In genomic region chr10:24196426-24197039, GRCh38 we compare ENCODE assay signal across 8 cellular contexts. TPM values are rescaled to one million over a fixed set of nuclear protein-coding genes. Genes with fewer than 3 reads are reported as not detected.
A peak's percentile ranks its signal among the peaks of the same experiment; 100 is the strongest.
DNase-seq lines count a peak whose midpoint lies in the region; ATAC-seq lines count a peak whose summit lies in the region.

No MANE protein-coding gene starts in this region.

- intact Hi-C loops in aorta (cut with DNase I), result loop anchor here (5.0 to 10.0 kb wide), 3 partner anchors 166 to 318 kb away; no protein-coding TSS in a partner anchor

- H3K36me3 ChIP-seq in trophoblast cell (ENCODE audit: control insufficient read depth in 1 of 2, insufficient read depth in 2 of 2, low read length in 2 of 2) (no peaks in the 10 kb centered on the region), aorta (ENCODE audit: control insufficient read depth in 1 of 2, insufficient read depth in 2 of 2, low read length in 1 of 2) (no peaks in the 10 kb centered on the region)

- H3K4me1 ChIP-seq in trophoblast cell (ENCODE audit: control insufficient read depth in 1 of 2, insufficient read depth in 2 of 2, low read length in 2 of 2) (no peaks in the 10 kb centered on the region), aorta (ENCODE audit: control insufficient read depth in 1 of 2, insufficient read depth in 2 of 2, low read length in 2 of 2) (no peaks in the 10 kb centered on the region)

- no CpG with 5 or more reads among the region's 11 CpGs for WGBS in trophoblast cell (ENCODE audit: extremely low coverage, insufficient coverage, insufficient read length)
- 24 to 25% methylated on average over 11 of the region's 11 CpGs for WGBS in aorta, 2 donors

- H3K27me3 ChIP-seq in trophoblast cell (ENCODE audit: insufficient read depth, low read length) (no peaks in the 10 kb centered on the region), aorta (ENCODE audit: control insufficient read depth in 1 of 2, insufficient read depth in 2 of 2, low read length in 1 of 2) (no peaks in the 10 kb centered on the region)

- H3K79me2 ChIP-seq in trophoblast cell (ENCODE audit: control insufficient read depth, insufficient read depth, low read length, poor library complexity), result no peaks in the 10 kb centered on the region

- no peak overlapping the region for H3K4ac ChIP-seq in trophoblast cell (ENCODE audit: low read depth, low read length)

- H3K4me3 ChIP-seq in trophoblast cell (ENCODE audit: low read depth, low read length) (no peak overlapping the region), aorta (ENCODE audit: low read length in 2 of 2) (no peak overlapping the region)

- H2AK5ac ChIP-seq in trophoblast cell (ENCODE audit: low read length), result no peak overlapping the region

- H3K4me2 ChIP-seq in trophoblast cell (ENCODE audit: low read length), result no peak overlapping the region

- H3K9me3 ChIP-seq in trophoblast cell (ENCODE audit: insufficient read depth, low read depth, low read length) (peaks cover 2% of the 10 kb centered on the region), aorta (ENCODE audit: control insufficient read depth, low read length) (no peaks in the 10 kb centered on the region)

- H4K12ac ChIP-seq in trophoblast cell (ENCODE audit: low read depth, low read length), result no peak overlapping the region

- no peak overlapping the region for H2BK5ac ChIP-seq in trophoblast cell (ENCODE audit: low read depth, low read length, poor library complexity)

- no peak overlapping the region for H3K9ac ChIP-seq in trophoblast cell (ENCODE audit: low read length)

- ATAC-seq in GM19455 (IDR thresholded peaks at IDR 0.05; ENCODE audit: unreplicated experiment) (peak; percentile 86), HG03575 (IDR thresholded peaks at IDR 0.05; ENCODE audit: extremely low read depth, insufficient number of reproducible peaks, low FRiP score, unreplicated experiment) (peak; percentile 68), aorta (ENCODE audit: low FRiP score) (peak; percentile 83)

- H4K91ac ChIP-seq in trophoblast cell (ENCODE audit: low read depth, low read length), result no peak overlapping the region

- no peaks in the 10 kb centered on the region for H3K79me1 ChIP-seq in trophoblast cell (ENCODE audit: low read length)

- no peak overlapping the region for H3K14ac ChIP-seq in trophoblast cell (ENCODE audit: low read length)

- no peak overlapping the region for H3K23ac ChIP-seq in trophoblast cell (ENCODE audit: low read length)

- no peak overlapping the region for H4K8ac ChIP-seq in trophoblast cell (ENCODE audit: low read depth, low read length)

- H3K18ac ChIP-seq in trophoblast cell (ENCODE audit: low read length), result no peak overlapping the region

- DNase-seq in COR-L47 (lab: John Stamatoyannopoulos, UW) (peak; percentile 11), RPMI8226 (peak; percentile 72), globus pallidus (ENCODE audit: low spot score) (peak; percentile 62), trophoblast cell (peak; percentile 61 to 92), aorta (peak; percentile 77 to 84)
- DNase-seq in activated effector memory CD4-positive, alpha-beta T cell treated with anti-CD3 and anti-CD28 coated beads, Interleukin-2, amount 50 U/mL, for 16 hours, result peak; percentile 84

- H3K27ac ChIP-seq in trophoblast cell (ENCODE audit: low read depth, low read length), result no peak overlapping the region
- H3K27ac ChIP-seq in aorta (ENCODE audit: low read depth in 1 of 2, low read length in 2 of 2), result no peak overlapping the region

- H2BK12ac ChIP-seq in trophoblast cell (ENCODE audit: low read length), result no peak overlapping the region

- no peak overlapping the region for H2AFZ ChIP-seq in trophoblast cell (ENCODE audit: insufficient read depth, low read length, poor library complexity)

- H2BK120ac ChIP-seq in trophoblast cell (ENCODE audit: insufficient read depth, low read length, poor library complexity), result no peak overlapping the region

RNA-seq across cellular contexts. Expression of gene KIAA1217, which starts 12.4 kb away (rescaled TPM):
- polyA plus RNA-seq in trophoblast cell (2013), result 125 TPM in 2 replicates
- 10 to 100 TPM; 15.9 to 18.3 TPM for total RNA-seq in aorta
- polyA plus RNA-seq in aorta, result 1 to 10 TPM; 2.5 to 6.3 TPM

Comparison
In these comparisons a context has a peak if more than half of its experiments do, and no peak if none do; other contexts are left out.
1. DNase-seq: peak in every context shown above with its lines; median percentile 84 in activated effector memory CD4-positive, alpha-beta T cell treated with anti-CD3 and anti-CD28 coated beads, Interleukin-2, amount 50 U/mL, for 16 hours; 80 in aorta; 76 in trophoblast cell; 72 in RPMI8226; 62 in globus pallidus; 11 in COR-L47.